14 cellular contexts compared by ENCODE assay signal in the genomic region with DNA sequence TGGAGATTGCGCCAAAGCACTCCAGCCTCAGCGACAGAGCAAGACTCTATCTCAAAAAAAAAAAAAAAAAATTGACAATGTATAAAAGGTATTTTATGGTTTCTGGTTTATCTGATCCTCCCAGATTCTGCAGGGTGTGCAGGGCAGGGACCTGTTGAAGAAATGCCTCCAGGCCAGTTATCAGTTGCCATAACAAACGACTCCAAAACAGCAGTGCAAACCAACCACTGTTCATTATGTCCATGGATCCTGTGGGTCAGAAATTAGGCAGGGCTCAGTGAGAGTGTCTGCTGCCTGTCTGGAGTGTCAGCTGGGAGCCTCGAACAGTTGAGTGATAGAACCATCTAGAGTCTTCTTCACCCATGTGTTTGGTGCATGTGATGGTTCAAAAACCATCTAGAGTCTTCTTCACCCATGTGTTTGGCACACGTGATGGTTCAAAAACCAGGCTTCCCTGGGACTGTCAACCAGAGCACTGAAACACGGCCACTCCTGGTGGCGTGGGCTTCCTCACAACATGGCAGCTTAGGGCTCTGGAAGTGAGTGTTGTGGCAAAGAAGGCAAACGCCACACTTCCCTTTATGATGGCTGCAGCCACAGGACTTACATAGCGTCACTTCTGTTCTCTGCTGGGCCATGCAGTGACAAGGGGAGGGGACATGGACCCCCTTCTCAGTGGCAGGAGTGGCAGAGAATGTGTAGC.
"Had no signal": no experiment of that assay in that cellular context is flagged by ENCODE, and none has a peak within 500 bp of the region (broad histone marks: within the 10 kb centered on the region; RNA-seq: fewer than 3 reads in every experiment).

No MANE protein-coding gene starts in this region.

- H3K4me1 ChIP-seq: breast epithelium had no signal

- H3K27me3 ChIP-seq: breast epithelium, gastroesophageal sphincter, pancreas, testis had no signal

- H3K27ac ChIP-seq: gastroesophageal sphincter had no signal

- H3K4me3 Mint-ChIP-seq: activated CD4-positive, alpha-beta T cell treated with anti-CD3 and anti-CD28 coated beads for 36 hours; activated CD8-positive, alpha-beta T cell treated with anti-CD3 and anti-CD28 coated beads for 36 hours; T-helper 17 cell had no signal

- H3K4me3 ChIP-seq: breast epithelium, gastroesophageal sphincter, lung, pancreas, testis had no signal

- H3K27ac Mint-ChIP-seq: activated T-cell treated with anti-CD3 and anti-CD28 coated beads, Interleukin-2, amount 50 U/mL, for 72 hours; T-helper 17 cell had no signal

- FAIRE-seq: islet of Langerhans, pancreas had no signal

- ATAC-seq: activated CD4-positive, alpha-beta T cell treated with anti-CD3 and anti-CD28 coated beads for 36 hours; activated CD8-positive, alpha-beta T cell treated with anti-CD3 and anti-CD28 coated beads for 36 hours; activated T-cell treated with anti-CD3 and anti-CD28 coated beads, Interleukin-2, amount 50 U/mL, for 72 hours; gastroesophageal sphincter; stimulated activated naive CD8-positive, alpha-beta T cell treated with anti-CD3 and anti-CD28 coated beads, Interleukin-15, amount 100 ng/mL, for 72 hours; T-helper 17 cell had no signal

- H3K36me3 ChIP-seq: breast epithelium, gastroesophageal sphincter, pancreas had no signal

- H3K27me3 Mint-ChIP-seq: activated CD4-positive, alpha-beta T cell treated with anti-CD3 and anti-CD28 coated beads for 36 hours; activated CD8-positive, alpha-beta T cell treated with anti-CD3 and anti-CD28 coated beads for 36 hours; stimulated activated naive CD8-positive, alpha-beta T cell treated with anti-CD3 and anti-CD28 coated beads, Interleukin-15, amount 100 ng/mL, for 72 hours; T-helper 17 cell had no signal

- H3K9me3 Mint-ChIP-seq: activated CD8-positive, alpha-beta T cell treated with anti-CD3 and anti-CD28 coated beads for 36 hours; activated T-cell treated with anti-CD3 and anti-CD28 coated beads, Interleukin-2, amount 50 U/mL, for 72 hours; stimulated activated naive CD8-positive, alpha-beta T cell treated with anti-CD3 and anti-CD28 coated beads, Interleukin-15, amount 100 ng/mL, for 72 hours had no signal

- H3K9me3 ChIP-seq: breast epithelium, gastroesophageal sphincter, pancreas, testis had no signal

- DNase-seq: activated CD4-positive, alpha-beta T cell treated with anti-CD3 and anti-CD28 coated beads for 36 hours; activated CD8-positive, alpha-beta memory T cell treated with anti-CD3 and anti-CD28 coated beads, Interleukin-2, amount 50 U/mL, for 48 hours; activated CD8-positive, alpha-beta T cell treated with anti-CD3 and anti-CD28 coated beads for 36 hours; activated gamma-delta T cell treated with Interleukin-2 at 50 U/mL for 16 hours; activated T-cell treated with anti-CD3 and anti-CD28 coated beads, Interleukin-2, amount 50 U/mL, for 72 hours; stimulated activated CD4-positive, alpha-beta T cell treated with anti-CD3 and anti-CD28 coated beads, Interleukin-1b, Interleukin-23, amount 100 ng/mL, for 48 hours; stimulated activated naive CD8-positive, alpha-beta T cell treated with anti-CD3 and anti-CD28 coated beads, Interleukin-15, amount 100 ng/mL, for 72 hours; T-helper 17 cell had no signal
